In the genomic region with DNA sequence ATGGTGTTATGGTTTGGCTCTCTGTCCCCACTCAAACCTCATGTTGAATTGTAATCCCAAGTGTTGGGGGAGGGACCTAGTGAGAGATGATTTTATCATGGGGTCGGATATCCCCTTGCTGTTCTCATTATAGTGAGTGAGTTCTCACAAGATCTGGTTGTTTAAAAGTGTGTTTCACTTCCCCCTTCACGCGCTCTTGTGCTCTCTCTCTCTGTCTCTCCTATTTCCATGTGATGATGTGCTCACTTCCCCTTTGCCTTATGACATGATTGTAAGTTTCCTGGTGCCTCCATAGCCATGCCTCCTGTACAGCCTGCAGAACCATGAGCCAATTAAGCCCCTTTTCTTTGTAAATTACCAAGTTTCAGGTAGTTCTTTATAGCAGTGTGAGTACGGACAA, we compare ENCODE assay signal across 1 cellular context.
TF ChIP-seq lines count a peak whose summit lies in the region.

No MANE protein-coding gene starts in this region.

TF ChIP-seq in H1, 55 proteins besides CTCF, POLR2A, EP300 and RAD21:
- TF ChIP-seq, protein P1, sequence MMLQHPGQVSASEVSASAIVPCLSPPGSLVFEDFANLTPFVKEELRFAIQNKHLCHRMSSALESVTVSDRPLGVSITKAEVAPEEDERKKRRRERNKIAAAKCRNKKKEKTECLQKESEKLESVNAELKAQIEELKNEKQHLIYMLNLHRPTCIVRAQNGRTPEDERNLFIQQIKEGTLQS (IDR thresholded peaks at IDR 0.05; ENCODE audit: insufficient read depth, low read depth, low read length): no peak
- no peak for TF ChIP-seq CTBP2 (IDR thresholded peaks at IDR 0.05; ENCODE audit: borderline replicate concordance, insufficient read depth, insufficient read length, low read length)
- no peak for TF ChIP-seq NANOG (IDR thresholded peaks at IDR 0.05; ENCODE audit: insufficient read depth, low read depth, low read length, poor library complexity, severe bottlenecking)
